Comparison of ENCODE assay signal across 8 cellular contexts in genomic region chr14:104678346-104678745, GRCh38. TPM values are rescaled to one million over a fixed set of nuclear protein-coding genes. Genes with fewer than 3 reads are reported as not detected.
DNase-seq lines count a peak whose midpoint lies in the region; ATAC-seq, FAIRE-seq and TF ChIP-seq lines count a peak whose summit lies in the region.

No MANE protein-coding gene starts in this region.

- H3K79me2 ChIP-seq in ACC112 (ENCODE audit: control insufficient read depth, insufficient read depth, low read length, unreplicated experiment): no peaks in the 10 kb centered on the region

- peak; percentile 26 for DNase-seq in RPMI7951 (ENCODE audit: low read depth)
- no peak for DNase-seq in epithelial cell of prostate (ENCODE audit: low read depth, low spot score)
- peak in 2 of 6 donors; percentile 42 to 66 for DNase-seq in pancreas
- no peak for DNase-seq in stimulated activated CD4-positive, alpha-beta T cell treated with anti-CD3 and anti-CD28 coated beads, Interleukin-2, amount 100 ng/mL, for 48 hours
- DNase-seq in OCI-M2 (lab: John Stamatoyannopoulos, UW; ENCODE audit: unreplicated experiment): no peak

- ATAC-seq in GM19438 (IDR thresholded peaks at IDR 0.05; ENCODE audit: low read depth, unreplicated experiment) (peak; percentile 14), pancreas (no peak), HG02623 (IDR thresholded peaks at IDR 0.05; ENCODE audit: unreplicated experiment) (no peak)

- intact Hi-C loops in pancreas (cut with DNase I): no loop called here

- no peaks in the 10 kb centered on the region for H3K9me3 ChIP-seq in pancreas

- H3K36me3 ChIP-seq in ACC112 (ENCODE audit: insufficient read depth, low read length) (no peaks in the 10 kb centered on the region), pancreas (no peaks in the 10 kb centered on the region)

- H3K27me3 ChIP-seq in ACC112 (ENCODE audit: insufficient read depth, low read length): no peaks in the 10 kb centered on the region
- H3K27me3 ChIP-seq in pancreas: no peaks in the 10 kb centered on the region

- WGBS in pancreas, 2 donors: 72 to 84% methylated on average over 11 to 13 of the region's 13 CpGs

- no peak for FAIRE-seq in pancreas (lab: Jason Lieb, UNC)

- H3K27ac ChIP-seq in ACC112 (ENCODE audit: low read depth, low read length): peak overlapping the region; percentile 77
- peak overlapping the region; percentile 55 for H3K27ac ChIP-seq in epithelial cell of prostate
- H3K27ac ChIP-seq in pancreas: peak overlapping the region in 3 of 4 donors; percentile 55 to 77 (median 70)

- H3K4me1 ChIP-seq in ACC112 (ENCODE audit: control insufficient read depth, insufficient read depth, low read length, unreplicated experiment): peaks cover 44% of the 10 kb centered on the region
- H3K4me1 ChIP-seq in pancreas: peaks cover 16 to 33% (median 26%) of the 10 kb centered on the region in 3 donors

- H3K4me3 ChIP-seq in ACC112 (ENCODE audit: low read depth, low read length) (peak overlapping the region; percentile 83), pancreas (peak overlapping the region in 3 of 4 donors; percentile 22 to 59 (median 50))

- peak overlapping the region; percentile 73 for H2AFZ ChIP-seq in ACC112 (ENCODE audit: low read length, unreplicated experiment)

- no peak for TF ChIP-seq CTCF in pancreas (IDR thresholded peaks at IDR 0.05)

RNA-seq across cellular contexts. Expression of gene INF2, which starts 11.1 kb away (rescaled TPM):
- total RNA-seq in RPMI7951 (2014; rRNA removed; shearing (Covaris generic)): 24.9 and 27.6 TPM in 2 replicates
- total RNA-seq in pancreas: 10 to 100 TPM; 20.4 to 41.1 (median 23.0) TPM
- 10 to 100 TPM; 79.5 to 80.8 TPM for polyA plus RNA-seq in pancreas

RNA-seq across cellular contexts. Expression of gene ADSS1, which starts 45.7 kb away (rescaled TPM):
- 1.6 and 3.2 TPM in 2 replicates for total RNA-seq in RPMI7951 (2014; rRNA removed; shearing (Covaris generic))
- total RNA-seq in pancreas: 1 to 10 TPM; 3.5 to 6.4 (median 5.0) TPM
- polyA plus RNA-seq in pancreas: 1 to 10 TPM; 6.7 to 6.8 TPM
